ENCODE assay signal across 8 cellular contexts in the genomic region with DNA sequence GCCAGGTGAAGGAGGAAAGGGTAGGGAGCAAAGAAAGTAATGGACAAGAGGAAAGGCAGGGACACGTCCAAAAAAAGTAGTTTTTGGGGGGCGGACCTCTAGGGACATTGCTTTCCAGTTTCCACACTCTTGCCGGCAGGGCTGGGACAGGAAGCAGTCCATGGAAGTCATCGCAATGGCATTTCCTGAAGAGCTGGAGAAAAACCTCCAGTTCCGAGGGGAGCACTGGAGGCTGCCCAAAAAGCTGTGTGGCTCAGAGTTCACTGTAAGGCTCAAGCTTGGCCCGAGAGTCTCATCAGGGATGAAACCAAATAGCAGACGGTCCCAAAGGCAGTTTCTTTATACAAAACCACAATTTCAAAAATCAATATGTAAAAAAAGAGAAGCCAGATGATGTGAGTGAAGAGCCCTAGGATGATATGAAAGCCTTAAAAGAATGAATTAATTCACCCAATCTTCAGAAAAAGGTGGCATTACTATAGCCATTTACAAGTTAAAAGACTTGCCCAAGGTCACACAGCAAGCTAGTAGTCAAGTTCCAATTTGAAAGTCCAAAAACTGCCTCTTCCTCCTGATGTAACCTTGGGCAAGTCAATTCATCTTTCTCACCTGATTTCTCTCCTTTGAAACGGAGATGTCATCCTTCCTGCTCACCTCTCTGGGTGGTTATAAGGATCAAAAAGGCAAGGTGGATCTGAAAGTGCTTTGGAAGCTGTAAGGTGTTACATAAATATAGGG. TPM values are rescaled to one million over a fixed set of nuclear protein-coding genes. Genes with fewer than 3 reads are reported as not detected.
DNase-seq lines count a peak whose midpoint lies in the region; ATAC-seq lines count a peak whose summit lies in the region.

No MANE protein-coding gene starts in this region.

- no peaks in the 10 kb centered on the region for H3K9me3 ChIP-seq in SJCRH30 (replicated peaks)

- no peak overlapping the region for H3K4me3 ChIP-seq in SJCRH30

- ATAC-seq in esophagus mucosa: peak; percentile 22
- ATAC-seq in natural killer cell treated with Interleukin-12 subunit alpha and Interleukin-12 subunit beta and Interleukin-15 and Interleukin-18, amount 100 ng/mL, for 72 hours: no peak
- ATAC-seq in GM18498 (IDR thresholded peaks at IDR 0.05; ENCODE audit: unreplicated experiment): no peak

- H3K4me1 ChIP-seq in SJCRH30: peaks cover 35% of the 10 kb centered on the region

- H3K4me3 Mint-ChIP-seq in natural killer cell treated with Interleukin-12 subunit alpha and Interleukin-12 subunit beta and Interleukin-15 and Interleukin-18, amount 100 ng/mL, for 72 hours: peak overlapping the region; percentile 98

- peaks cover 3% of the 10 kb centered on the region for H3K9me3 Mint-ChIP-seq in natural killer cell treated with Interleukin-12 subunit alpha and Interleukin-12 subunit beta and Interleukin-15 and Interleukin-18, amount 100 ng/mL, for 72 hours

- DNase-seq in COLO829 (ENCODE audit: low spot score) (peak; percentile 89), SJCRH30 (peak; percentile 85), pons (ENCODE audit: low spot score) (no peak), DMS153 treated with DMSO at 0.1 percent for 48 hours (lab: John Stamatoyannopoulos, UW; ENCODE audit: unreplicated experiment) (no peak)
- no peak for DNase-seq in natural killer cell treated with Interleukin-12 subunit alpha and Interleukin-12 subunit beta and Interleukin-15 and Interleukin-18, amount 100 ng/mL, for 72 hours (ENCODE audit: low spot score)
- DNase-seq in activated CD4-positive, alpha-beta T cell treated with anti-CD3 and anti-CD28 coated beads for 4 hours: no peak

- H3K4me1 Mint-ChIP-seq in natural killer cell treated with Interleukin-12 subunit alpha and Interleukin-12 subunit beta and Interleukin-15 and Interleukin-18, amount 100 ng/mL, for 72 hours (ENCODE audit: low read depth in 2 of 2): peaks cover 78 to 87% of the 10 kb centered on the region in 2 donors

- H3K27ac Mint-ChIP-seq in natural killer cell treated with Interleukin-12 subunit alpha and Interleukin-12 subunit beta and Interleukin-15 and Interleukin-18, amount 100 ng/mL, for 72 hours: peak overlapping the region; percentile 65 to 99

- peak overlapping the region; percentile 80 for H3K27ac ChIP-seq in SJCRH30

- peaks cover 17% of the 10 kb centered on the region for H3K36me3 ChIP-seq in SJCRH30

- H3K27me3 Mint-ChIP-seq in natural killer cell treated with Interleukin-12 subunit alpha and Interleukin-12 subunit beta and Interleukin-15 and Interleukin-18, amount 100 ng/mL, for 72 hours: no peaks in the 10 kb centered on the region

- H3K36me3 Mint-ChIP-seq in natural killer cell treated with Interleukin-12 subunit alpha and Interleukin-12 subunit beta and Interleukin-15 and Interleukin-18, amount 100 ng/mL, for 72 hours: peaks cover 54% of the 10 kb centered on the region

- H3K27me3 ChIP-seq in SJCRH30: no peaks in the 10 kb centered on the region

RNA-seq across cellular contexts. Expression of a gene that starts 9.2 kb away (rescaled TPM):
- 33.1 and 33.4 TPM in 2 replicates for total RNA-seq in SJCRH30 (2014; rRNA removed; shearing (Covaris generic))
- 76.6 TPM for total RNA-seq in esophagus mucosa
- 100 to 1,000 TPM; 140 to 325 TPM for total RNA-seq in natural killer cell treated with Interleukin-12 subunit alpha and Interleukin-12 subunit beta and Interleukin-15 and Interleukin-18, amount 100 ng/mL, for 72 hours

RNA-seq across cellular contexts. Expression of a gene that starts 25.6 kb away (rescaled TPM):
- total RNA-seq in SJCRH30 (2014; rRNA removed; shearing (Covaris generic)): 237 and 240 TPM in 2 replicates
- 32.6 TPM for total RNA-seq in esophagus mucosa
- 100 to 1,000 TPM in 1 of 2 donors, 10 to 100 TPM in 1; 51.8 to 102 TPM for total RNA-seq in natural killer cell treated with Interleukin-12 subunit alpha and Interleukin-12 subunit beta and Interleukin-15 and Interleukin-18, amount 100 ng/mL, for 72 hours

Comparison
In these comparisons a context has a peak if more than half of its experiments do, and no peak if none do; other contexts are left out.
1. DNase-seq: peak in COLO829 (single experiment) and SJCRH30 (2 of 2); none in natural killer cell treated with Interleukin-12 subunit alpha and Interleukin-12 subunit beta and Interleukin-15 and Interleukin-18, amount 100 ng/mL, for 72 hours (single experiment), pons (single experiment), DMS153 treated with DMSO at 0.1 percent for 48 hours (single experiment) and activated CD4-positive, alpha-beta T cell treated with anti-CD3 and anti-CD28 coated beads for 4 hours (0 of 2).